Comparison of ENCODE assay signal across 8 cellular contexts in the genomic region with DNA sequence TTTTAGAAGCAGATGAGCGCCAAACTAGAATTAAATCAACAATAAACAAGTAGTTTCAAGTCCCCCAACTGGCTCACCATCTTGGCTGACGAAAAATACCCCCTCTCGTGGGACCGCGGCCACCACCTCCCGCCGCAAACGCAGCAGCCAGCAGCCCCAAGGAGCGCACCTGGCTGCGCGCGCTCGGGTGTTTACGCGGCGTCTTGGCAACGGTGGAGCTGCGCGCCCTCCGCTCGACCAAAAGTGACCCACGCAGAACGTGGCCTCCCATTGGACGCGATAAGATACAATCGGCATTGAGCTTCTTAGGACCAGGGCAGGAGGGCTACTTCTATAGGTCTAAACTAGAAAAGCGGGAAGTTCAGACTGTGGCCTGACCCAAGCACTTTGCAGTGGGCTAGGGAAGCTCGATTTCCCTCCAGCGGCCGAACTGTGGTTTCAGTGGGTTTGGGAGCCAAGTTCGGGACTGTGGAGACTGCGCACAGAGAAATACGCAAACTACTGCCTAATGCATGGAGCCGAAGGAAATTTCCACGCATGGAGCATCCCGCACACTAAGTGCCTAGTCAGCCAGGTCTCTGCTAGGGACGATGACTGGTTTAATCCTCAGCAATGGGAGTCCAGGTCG. TPM values are rescaled to one million over a fixed set of nuclear protein-coding genes. Genes with fewer than 3 reads are reported as not detected.
DNase-seq lines count a peak whose midpoint lies in the region; ATAC-seq and FAIRE-seq lines count a peak whose summit lies in the region.

A gene with protein sequence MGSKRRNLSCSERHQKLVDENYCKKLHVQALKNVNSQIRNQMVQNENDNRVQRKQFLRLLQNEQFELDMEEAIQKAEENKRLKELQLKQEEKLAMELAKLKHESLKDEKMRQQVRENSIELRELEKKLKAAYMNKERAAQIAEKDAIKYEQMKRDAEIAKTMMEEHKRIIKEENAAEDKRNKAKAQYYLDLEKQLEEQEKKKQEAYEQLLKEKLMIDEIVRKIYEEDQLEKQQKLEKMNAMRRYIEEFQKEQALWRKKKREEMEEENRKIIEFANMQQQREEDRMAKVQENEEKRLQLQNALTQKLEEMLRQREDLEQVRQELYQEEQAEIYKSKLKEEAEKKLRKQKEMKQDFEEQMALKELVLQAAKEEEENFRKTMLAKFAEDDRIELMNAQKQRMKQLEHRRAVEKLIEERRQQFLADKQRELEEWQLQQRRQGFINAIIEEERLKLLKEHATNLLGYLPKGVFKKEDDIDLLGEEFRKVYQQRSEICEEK (minus strand): TSS at position 245 of the 628 bp plus-strand sequence. CDS start 165 bp downstream, at position 80.

- no peaks in the 10 kb centered on the region for H3K36me3 Mint-ChIP-seq in natural killer cell treated with Interleukin-12 subunit alpha and Interleukin-12 subunit beta and Interleukin-15 and Interleukin-18, amount 100 ng/mL, for 72 hours

- DNase-seq in EH (ENCODE audit: low read depth) (peak; percentile 96), KBM-7 (peak; percentile 99), RCC 7860 (ENCODE audit: low spot score) (peak; percentile 93), fibroblast of the conjunctiva (ENCODE audit: low read depth) (peak; percentile 93)
- peak; percentile 12 for DNase-seq in activated T-helper 9 cell treated with anti-CD3 and anti-CD28 coated beads, Interleukin-2, amount 50 U/mL, for 16 hours (ENCODE audit: low read depth)
- peak; percentile 82 for DNase-seq in natural killer cell treated with Interleukin-12 subunit alpha and Interleukin-12 subunit beta and Interleukin-15 and Interleukin-18, amount 100 ng/mL, for 72 hours (ENCODE audit: low spot score)
- DNase-seq in stimulated activated naive CD8-positive, alpha-beta T cell treated with anti-CD3 and anti-CD28 coated beads, Interleukin-15, amount 100 ng/mL, for 72 hours = peak; percentile 82 to 90

- H3K27ac Mint-ChIP-seq in natural killer cell treated with Interleukin-12 subunit alpha and Interleukin-12 subunit beta and Interleukin-15 and Interleukin-18, amount 100 ng/mL, for 72 hours = no peak within 1 kb of the TSS
- H3K27ac Mint-ChIP-seq in stimulated activated naive CD8-positive, alpha-beta T cell treated with anti-CD3 and anti-CD28 coated beads, Interleukin-15, amount 100 ng/mL, for 72 hours = peak within 1 kb of the TSS; percentile 90 to 96

- peaks cover 18% of the 10 kb centered on the region in 2 donors for H3K27me3 Mint-ChIP-seq in natural killer cell treated with Interleukin-12 subunit alpha and Interleukin-12 subunit beta and Interleukin-15 and Interleukin-18, amount 100 ng/mL, for 72 hours
- peaks cover 27% of the 10 kb centered on the region for H3K27me3 Mint-ChIP-seq in stimulated activated naive CD8-positive, alpha-beta T cell treated with anti-CD3 and anti-CD28 coated beads, Interleukin-15, amount 100 ng/mL, for 72 hours

- H3K9me3 Mint-ChIP-seq in natural killer cell treated with Interleukin-12 subunit alpha and Interleukin-12 subunit beta and Interleukin-15 and Interleukin-18, amount 100 ng/mL, for 72 hours = no peaks in the 10 kb centered on the region
- no peaks in the 10 kb centered on the region for H3K9me3 Mint-ChIP-seq in stimulated activated naive CD8-positive, alpha-beta T cell treated with anti-CD3 and anti-CD28 coated beads, Interleukin-15, amount 100 ng/mL, for 72 hours

- peak; percentile 84 for FAIRE-seq in RCC 7860 (lab: Jason Lieb, UNC)

- peak; percentile 99 for ATAC-seq in GM21786 (IDR thresholded peaks at IDR 0.05; ENCODE audit: unreplicated experiment)
- ATAC-seq in natural killer cell treated with Interleukin-12 subunit alpha and Interleukin-12 subunit beta and Interleukin-15 and Interleukin-18, amount 100 ng/mL, for 72 hours = peak; percentile 96 to 99
- peak; percentile 99 for ATAC-seq in stimulated activated naive CD8-positive, alpha-beta T cell treated with anti-CD3 and anti-CD28 coated beads, Interleukin-15, amount 100 ng/mL, for 72 hours

- in situ Hi-C loops in KBM-7 (cut with MboI; ENCODE audit: low pct_unique_long_range_greater_than_20kb, low sequenced_read_pairs) = no loop called here

- peaks cover 17 to 22% of the 10 kb centered on the region in 2 donors for H3K4me1 Mint-ChIP-seq in natural killer cell treated with Interleukin-12 subunit alpha and Interleukin-12 subunit beta and Interleukin-15 and Interleukin-18, amount 100 ng/mL, for 72 hours (ENCODE audit: low read depth in 2 of 2)
- H3K4me1 Mint-ChIP-seq in stimulated activated naive CD8-positive, alpha-beta T cell treated with anti-CD3 and anti-CD28 coated beads, Interleukin-15, amount 100 ng/mL, for 72 hours = peaks cover 25% of the 10 kb centered on the region

- peak within 1 kb of the TSS; percentile 92 for H3K4me3 Mint-ChIP-seq in natural killer cell treated with Interleukin-12 subunit alpha and Interleukin-12 subunit beta and Interleukin-15 and Interleukin-18, amount 100 ng/mL, for 72 hours
- peak within 1 kb of the TSS; percentile 96 to 97 for H3K4me3 Mint-ChIP-seq in stimulated activated naive CD8-positive, alpha-beta T cell treated with anti-CD3 and anti-CD28 coated beads, Interleukin-15, amount 100 ng/mL, for 72 hours

RNA-seq across cellular contexts. Expression of the gene that starts here (rescaled TPM):
- under 1 TPM; 0.26 to 0.47 TPM for total RNA-seq in natural killer cell treated with Interleukin-12 subunit alpha and Interleukin-12 subunit beta and Interleukin-15 and Interleukin-18, amount 100 ng/mL, for 72 hours

Comparison
In these comparisons a context has a peak if more than half of its experiments do, and no peak if none do; other contexts are left out.
1. Peak in every context shown above with its lines: DNase-seq and ATAC-seq.
2. Peak in DNase-seq and ATAC-seq in natural killer cell treated with Interleukin-12 subunit alpha and Interleukin-12 subunit beta and Interleukin-15 and Interleukin-18, amount 100 ng/mL, for 72 hours; RNA of the gene not detected or under 1 TPM.
3. DNase-seq: peak in every context shown above with its lines; median percentile 99 in KBM-7; 96 in EH; 93 in RCC 7860; 93 in fibroblast of the conjunctiva; 86 in stimulated activated naive CD8-positive, alpha-beta T cell treated with anti-CD3 and anti-CD28 coated beads, Interleukin-15, amount 100 ng/mL, for 72 hours; 82 in natural killer cell treated with Interleukin-12 subunit alpha and Interleukin-12 subunit beta and Interleukin-15 and Interleukin-18, amount 100 ng/mL, for 72 hours; 12 in activated T-helper 9 cell treated with anti-CD3 and anti-CD28 coated beads, Interleukin-2, amount 50 U/mL, for 16 hours.
4. H3K27ac Mint-ChIP-seq: peak in stimulated activated naive CD8-positive, alpha-beta T cell treated with anti-CD3 and anti-CD28 coated beads, Interleukin-15, amount 100 ng/mL, for 72 hours (2 of 2); none in natural killer cell treated with Interleukin-12 subunit alpha and Interleukin-12 subunit beta and Interleukin-15 and Interleukin-18, amount 100 ng/mL, for 72 hours (0 of 2).